ENCODE assay signal across 10 cellular contexts in the genomic region with DNA sequence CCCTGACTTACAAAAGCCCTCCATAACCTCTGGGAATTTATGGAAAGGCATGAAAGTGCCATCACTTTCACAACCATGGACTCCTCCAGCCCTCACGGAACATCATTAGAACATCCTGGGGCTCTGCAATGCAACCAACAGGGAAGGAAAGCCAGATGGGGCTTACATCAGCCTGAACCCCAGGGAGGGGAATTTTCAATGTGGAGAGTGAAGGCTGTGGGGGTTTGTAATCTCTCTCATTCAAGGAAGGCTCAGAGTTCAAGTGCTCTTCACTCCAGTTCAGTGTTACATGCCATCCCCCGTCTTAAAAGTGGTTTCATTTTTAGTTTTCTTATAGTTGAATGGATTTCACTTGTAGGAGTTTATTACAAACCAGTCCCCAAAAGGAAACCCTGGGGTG. TPM values are rescaled to one million over a fixed set of nuclear protein-coding genes. Genes with fewer than 3 reads are reported as not detected.
DNase-seq lines count a peak whose midpoint lies in the region; ATAC-seq and TF ChIP-seq lines count a peak whose summit lies in the region.
"Had no signal": no experiment of that assay in that cellular context is flagged by ENCODE, and none has a peak within 500 bp of the region (broad histone marks: within the 10 kb centered on the region; RNA-seq: fewer than 3 reads in every experiment).

No MANE protein-coding gene starts in this region.

- no peak overlapping the region for H2AFZ ChIP-seq in smooth muscle cell (ENCODE audit: low read depth)

- BruUV-seq in Panc1 (replicated peaks; lab: Mats Ljungman, UMichigan), result no TSS peak

- peaks cover 100% of the 10 kb centered on the region for H4K20me1 ChIP-seq in smooth muscle cell (ENCODE audit: low read depth)

- no peak for DNase-seq in activated CD4-positive, alpha-beta T cell treated with anti-CD3 and anti-CD28 coated beads, Interleukin-2, amount 10 ng/mL, durations not matched to agents 24 days and 14 days
- no peak for DNase-seq in activated CD4-positive, alpha-beta T cell treated with anti-CD3 and anti-CD28 coated beads, Interleukin-2, amount 50 U/mL, for 1 hour
- DNase-seq in Panc1 (ENCODE audit: low read depth, low spot score) (no peak), foreskin fibroblast (peak in 1 of 2 donors; percentile 33), smooth muscle cell (lab: John Stamatoyannopoulos, UW; ENCODE audit: unreplicated experiment) (no peak), AG08396 (ENCODE audit: low spot score) (no peak), NCI-H2196 (lab: John Stamatoyannopoulos, UW; ENCODE audit: unreplicated experiment) (no peak)
- DNase-seq in stimulated activated CD4-positive, alpha-beta T cell treated with anti-CD3 and anti-CD28 coated beads, Interleukin-4, amount 100 ng/mL, for 24 hours, result no peak
- DNase-seq: ACHN; activated CD8-positive, alpha-beta memory T cell treated with anti-CD3 and anti-CD28 coated beads, Interleukin-2, amount 50 U/mL, for 4 hours had no signal

- peaks cover 11% of the 10 kb centered on the region for H3K36me3 ChIP-seq in Panc1 (ENCODE audit: control insufficient read depth, insufficient read depth, low read length)
- no peaks in the 10 kb centered on the region for H3K36me3 ChIP-seq in smooth muscle cell (ENCODE audit: low read depth)

- no peaks in the 10 kb centered on the region for H3K36me3 Mint-ChIP-seq in activated CD4-positive, alpha-beta T cell treated with anti-CD3 and anti-CD28 coated beads, Interleukin-2, amount 10 ng/mL, durations not matched to agents 24 days and 14 days (ENCODE audit: low read depth)

- H3K4me1 Mint-ChIP-seq in activated CD4-positive, alpha-beta T cell treated with anti-CD3 and anti-CD28 coated beads, Interleukin-2, amount 10 ng/mL, durations not matched to agents 24 days and 14 days, result peaks cover 35% of the 10 kb centered on the region

- peaks cover 44% of the 10 kb centered on the region for H3F3A ChIP-seq in smooth muscle cell (ENCODE audit: low read depth)

- in situ Hi-C loops in Panc1 (cut with HindIII; ENCODE audit: low pct_unique_long_range_greater_than_20kb, low sequenced_read_pairs), result no loop called here

- no peaks in the 10 kb centered on the region for H3K9me3 ChIP-seq in Panc1 (ENCODE audit: control insufficient read depth, insufficient read depth, low read depth, low read length)
- H3K9me3 ChIP-seq in smooth muscle cell (replicated peaks; ENCODE audit: low read depth), result no peaks in the 10 kb centered on the region

- H3K4me3 ChIP-seq in Panc1 (ENCODE audit: low read depth in 2 of 2, low read length in 2 of 2) (peak overlapping the region; percentile 20 to 96), foreskin fibroblast (ENCODE audit: low read depth in 1 of 2, low read length in 2 of 2) (peak overlapping the region; percentile 36 to 93), smooth muscle cell (peak overlapping the region; percentile 90)

- H3K27ac ChIP-seq in Panc1 (ENCODE audit: low read length), result peak overlapping the region; percentile 95
- H3K27ac ChIP-seq in smooth muscle cell (ENCODE audit: low read depth), result peak overlapping the region; percentile 65

- intact Hi-C loops in activated CD4-positive, alpha-beta T cell treated with anti-CD3 and anti-CD28 coated beads, Interleukin-2, amount 10 ng/mL, durations not matched to agents 24 days and 14 days (cut with micrococcal nuclease), result no loop called here
- intact Hi-C loops in Panc1 (cut with micrococcal nuclease; ENCODE audit: unreplicated experiment), result no loop called here

- H3K4me1 ChIP-seq in Panc1 (ENCODE audit: control insufficient read depth, insufficient read depth, low read length) (peaks cover 67% of the 10 kb centered on the region), smooth muscle cell (ENCODE audit: low read depth) (peaks cover 42% of the 10 kb centered on the region)

- CTCF ChIA-PET in Panc1 (lab: Charles Lee), result no interaction called here

- H3K79me2 ChIP-seq in smooth muscle cell (ENCODE audit: low read depth), result peaks cover 100% of the 10 kb centered on the region

- POLR2A ChIA-PET in Panc1 (lab: Charles Lee), result no interaction called here

- peaks cover 17% of the 10 kb centered on the region for H3K27me3 Mint-ChIP-seq in activated CD4-positive, alpha-beta T cell treated with anti-CD3 and anti-CD28 coated beads, Interleukin-2, amount 10 ng/mL, durations not matched to agents 24 days and 14 days

- H3K4me2 ChIP-seq in smooth muscle cell, result peak overlapping the region; percentile 97

- ATAC-seq in Panc1, result no peak

- 54% methylated on average over 2 of the region's 2 CpGs for WGBS in smooth muscle cell (ENCODE audit: low lambda C conversion rate)

- peak overlapping the region; percentile 50 for H3K4me3 Mint-ChIP-seq in activated CD4-positive, alpha-beta T cell treated with anti-CD3 and anti-CD28 coated beads, Interleukin-2, amount 10 ng/mL, durations not matched to agents 24 days and 14 days

- H3K27ac Mint-ChIP-seq in activated CD4-positive, alpha-beta T cell treated with anti-CD3 and anti-CD28 coated beads, Interleukin-2, amount 10 ng/mL, durations not matched to agents 24 days and 14 days, result no peak overlapping the region

- peak overlapping the region; percentile 7 for H3K9ac ChIP-seq in smooth muscle cell (ENCODE audit: low read depth)

- H3K27me3 ChIP-seq in Panc1 (ENCODE audit: control insufficient read depth, insufficient read depth, low read length) (no peaks in the 10 kb centered on the region), smooth muscle cell (ENCODE audit: low read depth) (no peaks in the 10 kb centered on the region)

- no peaks in the 10 kb centered on the region for H3K9me3 Mint-ChIP-seq in activated CD4-positive, alpha-beta T cell treated with anti-CD3 and anti-CD28 coated beads, Interleukin-2, amount 10 ng/mL, durations not matched to agents 24 days and 14 days

- TF ChIP-seq CTCF in Panc1 (IDR thresholded peaks at IDR 0.05), result no peak
- TF ChIP-seq CTCF in foreskin fibroblast (IDR thresholded peaks at IDR 0.05; ENCODE audit: low read depth, low read length), result no peak
- TF ChIP-seq CTCF in smooth muscle cell (IDR thresholded peaks at IDR 0.05; ENCODE audit: borderline replicate concordance, insufficient read depth, poor library complexity, severe bottlenecking), result no peak

RNA-seq across cellular contexts. Expression of a gene that starts 5.7 kb away (rescaled TPM):
- 1.4 and 1.5 TPM in 2 replicates for total RNA-seq in activated CD4-positive, alpha-beta T cell treated with anti-CD3 and anti-CD28 coated beads, Interleukin-2, amount 10 ng/mL, durations not matched to agents 24 days and 14 days
- total RNA-seq in Panc1 (2021; ENCODE audit: unreplicated experiment), result 35.6 TPM
- 50.9 TPM for polyA plus RNA-seq in Panc1 (2012; ENCODE audit: insufficient read length)
- total RNA-seq in smooth muscle cell, result 62.7 and 74.2 TPM in 2 replicates
- 47.4 and 49.3 TPM in 2 replicates for polyA plus RNA-seq in smooth muscle cell

Comparison
In these comparisons a context has a peak if more than half of its experiments do, and no peak if none do; other contexts are left out.
1. RNA of a gene that starts 5.7 kb away (total RNA-seq): 62.7 to 74.2 TPM in smooth muscle cell and 35.6 TPM in Panc1 (single experiment); 1.4 to 1.5 TPM in activated CD4-positive, alpha-beta T cell treated with anti-CD3 and anti-CD28 coated beads, Interleukin-2, amount 10 ng/mL, durations not matched to agents 24 days and 14 days; every median in the first group is over 10 times any median in the second.
2. Peak in every context shown above with its lines, with median percentiles within 50 percentile points of each other: H3K4me3 ChIP-seq.